8 cellular contexts compared by ENCODE assay signal in the genomic region with DNA sequence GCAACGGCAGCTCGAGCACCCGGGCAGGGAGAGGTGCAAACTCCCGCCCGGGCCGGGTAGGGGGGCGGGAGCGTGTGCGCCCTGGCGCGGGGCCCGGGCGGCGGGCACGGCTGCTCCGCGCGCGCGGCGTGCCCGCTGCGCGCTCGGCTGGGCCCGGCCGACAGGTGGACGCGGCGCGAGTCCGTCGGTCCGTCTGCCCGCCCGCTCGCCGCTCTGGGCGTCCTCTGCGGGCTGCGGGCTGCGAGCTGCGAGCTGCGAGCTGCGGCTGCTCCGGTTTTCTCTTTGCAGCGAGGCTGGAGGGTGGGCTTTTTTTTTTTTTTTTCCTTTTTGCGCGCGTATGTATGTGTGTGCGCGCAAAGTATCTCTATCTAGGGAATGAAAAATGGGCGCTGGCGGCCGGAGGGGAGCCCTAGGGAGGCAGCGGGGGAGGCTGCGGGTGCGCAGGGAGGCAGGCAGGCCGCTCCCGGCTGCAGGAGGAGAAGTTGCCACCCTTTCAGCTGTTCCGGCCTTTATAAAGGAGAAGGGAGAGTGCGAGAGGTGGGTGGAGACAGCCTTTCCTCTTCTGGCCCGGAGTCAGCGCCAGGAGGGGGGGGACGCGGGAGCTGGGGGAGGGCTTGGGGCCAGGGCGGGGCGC. TPM values are rescaled to one million over a fixed set of nuclear protein-coding genes. Genes with fewer than 3 reads are reported as not detected.
DNase-seq lines count a peak whose midpoint lies in the region; ATAC-seq and TF ChIP-seq lines count a peak whose summit lies in the region.

A gene (minus strand): TSS at position 487 of the 634 bp plus-strand sequence. CDS start 1,019 bp downstream, outside the sequence.

- peaks cover 34% of the 10 kb centered on the region for H3K4me1 ChIP-seq in cardiac muscle cell (ENCODE audit: low read depth)
- H3K4me1 ChIP-seq in parathyroid adenoma = peaks cover 18% of the 10 kb centered on the region

- CTCF ChIA-PET in activated CD8-positive, alpha-beta T cell treated with anti-CD3 and anti-CD28 coated beads, Interleukin-2, amount 10 ng/mL, durations not matched to agents 7 days and 5 days (lab: Charles Lee) = interaction anchor here (1.1 kb wide), 1 partner anchor 66 kb away, joined by 3 read pairs; no protein-coding TSS in a partner anchor

- peak within 1 kb of the TSS; percentile 28 for H3K9ac ChIP-seq in parathyroid adenoma

- no peak for DNase-seq in activated naive CD4-positive, alpha-beta T cell treated with anti-CD3 and anti-CD28 coated beads, Interleukin-2, amount 50 U/mL, for 16 hours
- no peak for DNase-seq in activated CD8-positive, alpha-beta T cell treated with anti-CD3 and anti-CD28 coated beads, Interleukin-2, amount 10 ng/mL, durations not matched to agents 7 days and 5 days
- DNase-seq in cardiac muscle cell (ENCODE audit: low read depth in 1 of 2, low spot score in 1 of 2) = peak; percentile 36 to 60
- DNase-seq in HCEC 1CT = no peak

- no peaks in the 10 kb centered on the region for H3K27me3 ChIP-seq in cardiac muscle cell
- no peaks in the 10 kb centered on the region for H3K27me3 ChIP-seq in parathyroid adenoma (ENCODE audit: control insufficient read depth, insufficient read depth, low read length)

- H2AFZ ChIP-seq in parathyroid adenoma = peak within 1 kb of the TSS; percentile 53

- no peaks in the 10 kb centered on the region for H3K36me3 Mint-ChIP-seq in activated naive CD4-positive, alpha-beta T cell treated with anti-CD3 and anti-CD28 coated beads, Interleukin-2, amount 50 U/mL, for 24 hours
- no peaks in the 10 kb centered on the region for H3K36me3 Mint-ChIP-seq in activated CD8-positive, alpha-beta T cell treated with anti-CD3 and anti-CD28 coated beads, Interleukin-2, amount 10 ng/mL, durations not matched to agents 7 days and 5 days (ENCODE audit: low read depth)

- H3K4me3 ChIP-seq in cardiac muscle cell (peak within 1 kb of the TSS; percentile 63), parathyroid adenoma (ENCODE audit: low read depth, low read length) (peak within 1 kb of the TSS; percentile 81)

- peak within 1 kb of the TSS; percentile 95 for H3K4me2 ChIP-seq in parathyroid adenoma (ENCODE audit: low read length)

- POLR2A ChIA-PET in activated CD8-positive, alpha-beta T cell treated with anti-CD3 and anti-CD28 coated beads, Interleukin-2, amount 10 ng/mL, durations not matched to agents 7 days and 5 days (lab: Charles Lee) = no interaction called here

- H3K36me3 ChIP-seq in cardiac muscle cell (no peaks in the 10 kb centered on the region), parathyroid adenoma (ENCODE audit: control insufficient read depth, insufficient read depth, low read length) (no peaks in the 10 kb centered on the region)

- H3K4me3 Mint-ChIP-seq in activated naive CD4-positive, alpha-beta T cell treated with anti-CD3 and anti-CD28 coated beads, Interleukin-2, amount 50 U/mL, for 24 hours = peak within 1 kb of the TSS; percentile 85
- H3K4me3 Mint-ChIP-seq in activated CD8-positive, alpha-beta T cell treated with anti-CD3 and anti-CD28 coated beads, Interleukin-2, amount 10 ng/mL, durations not matched to agents 7 days and 5 days = peak within 1 kb of the TSS; percentile 53

- H3K27ac ChIP-seq in cardiac muscle cell (peak within 1 kb of the TSS; percentile 21), parathyroid adenoma (peak within 1 kb of the TSS; percentile 64)

- TF ChIP-seq CTCF in cardiac muscle cell (IDR thresholded peaks at IDR 0.05; ENCODE audit: low read depth, low read length) (no peak), parathyroid adenoma (IDR thresholded peaks at IDR 0.05) (no peak)

- no peaks in the 10 kb centered on the region for H3K9me3 Mint-ChIP-seq in activated naive CD4-positive, alpha-beta T cell treated with anti-CD3 and anti-CD28 coated beads, Interleukin-2, amount 50 U/mL, for 24 hours
- no peaks in the 10 kb centered on the region for H3K9me3 Mint-ChIP-seq in activated CD8-positive, alpha-beta T cell treated with anti-CD3 and anti-CD28 coated beads, Interleukin-2, amount 10 ng/mL, durations not matched to agents 7 days and 5 days (ENCODE audit: insufficient read depth)

- H3K27ac Mint-ChIP-seq in activated naive CD4-positive, alpha-beta T cell treated with anti-CD3 and anti-CD28 coated beads, Interleukin-2, amount 50 U/mL, for 24 hours = no peak within 1 kb of the TSS
- no peak within 1 kb of the TSS for H3K27ac Mint-ChIP-seq in activated CD8-positive, alpha-beta T cell treated with anti-CD3 and anti-CD28 coated beads, Interleukin-2, amount 10 ng/mL, durations not matched to agents 7 days and 5 days

- ATAC-seq in activated CD8-positive, alpha-beta T cell treated with anti-CD3 and anti-CD28 coated beads, Interleukin-2, amount 10 ng/mL, durations not matched to agents 7 days and 5 days = no peak
- ATAC-seq in HG02840 (IDR thresholded peaks at IDR 0.05; ENCODE audit: low FRiP score, unreplicated experiment) (no peak), HG03025 (IDR thresholded peaks at IDR 0.05; ENCODE audit: low FRiP score, unreplicated experiment) (no peak)

- H3K27me3 Mint-ChIP-seq in activated naive CD4-positive, alpha-beta T cell treated with anti-CD3 and anti-CD28 coated beads, Interleukin-2, amount 50 U/mL, for 24 hours = peaks cover 3% of the 10 kb centered on the region
- H3K27me3 Mint-ChIP-seq in activated CD8-positive, alpha-beta T cell treated with anti-CD3 and anti-CD28 coated beads, Interleukin-2, amount 10 ng/mL, durations not matched to agents 7 days and 5 days (ENCODE audit: low read depth) = peaks cover 54% of the 10 kb centered on the region

- H3K9me3 ChIP-seq in cardiac muscle cell (ENCODE audit: low read depth) (no peaks in the 10 kb centered on the region), parathyroid adenoma (ENCODE audit: control insufficient read depth, low read length) (no peaks in the 10 kb centered on the region)

- H3K4me1 Mint-ChIP-seq in activated naive CD4-positive, alpha-beta T cell treated with anti-CD3 and anti-CD28 coated beads, Interleukin-2, amount 50 U/mL, for 24 hours = peaks cover 34% of the 10 kb centered on the region
- H3K4me1 Mint-ChIP-seq in activated CD8-positive, alpha-beta T cell treated with anti-CD3 and anti-CD28 coated beads, Interleukin-2, amount 10 ng/mL, durations not matched to agents 7 days and 5 days (ENCODE audit: low read depth) = peaks cover 35% of the 10 kb centered on the region

- no peaks in the 10 kb centered on the region for H3K79me2 ChIP-seq in parathyroid adenoma

RNA-seq across cellular contexts. Expression of the gene that starts here (rescaled TPM):
- total RNA-seq in activated CD8-positive, alpha-beta T cell treated with anti-CD3 and anti-CD28 coated beads, Interleukin-2, amount 10 ng/mL, durations not matched to agents 7 days and 5 days = under 1 TPM; 0.18 to 0.34 TPM
- total RNA-seq in cardiac muscle cell = 15.3 and 18.2 TPM in 2 replicates
- polyA plus RNA-seq in cardiac muscle cell = 8.6 and 9.8 TPM in 2 replicates

Comparison
In these comparisons a context has a peak if more than half of its experiments do, and no peak if none do; other contexts are left out.
1. RNA of the gene that starts here (total RNA-seq): 15.3 to 18.2 TPM in cardiac muscle cell; 0.18 to 0.34 TPM in activated CD8-positive, alpha-beta T cell treated with anti-CD3 and anti-CD28 coated beads, Interleukin-2, amount 10 ng/mL, durations not matched to agents 7 days and 5 days; every median in the first group is over 10 times any median in the second.
2. DNase-seq: peak in cardiac muscle cell (2 of 2); none in activated naive CD4-positive, alpha-beta T cell treated with anti-CD3 and anti-CD28 coated beads, Interleukin-2, amount 50 U/mL, for 16 hours (single experiment), activated CD8-positive, alpha-beta T cell treated with anti-CD3 and anti-CD28 coated beads, Interleukin-2, amount 10 ng/mL, durations not matched to agents 7 days and 5 days (single experiment) and HCEC 1CT (single experiment).